In the genomic region with DNA sequence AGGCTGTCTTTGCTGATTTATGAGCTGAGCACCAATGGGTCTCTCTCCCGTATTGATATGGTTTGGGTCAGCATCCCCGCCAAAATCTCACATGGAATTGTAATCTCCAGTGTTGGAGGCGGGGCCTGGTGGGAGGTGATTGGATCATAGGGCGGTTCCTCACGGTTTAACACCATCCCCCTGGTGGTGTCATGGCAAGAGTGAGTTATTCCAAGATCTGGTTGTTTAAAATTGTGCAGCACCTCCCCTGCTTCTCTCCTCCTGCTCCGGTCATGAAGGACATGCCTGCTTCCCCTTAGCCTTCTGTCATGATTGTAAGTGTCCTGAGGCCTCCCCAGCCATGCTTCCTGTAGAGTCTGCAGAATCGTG, we compare ENCODE assay signal across 19 cellular contexts. TPM values are rescaled to one million over a fixed set of nuclear protein-coding genes. Genes with fewer than 3 reads are reported as not detected.
"Had no signal": no experiment of that assay in that cellular context is flagged by ENCODE, and none has a peak within 500 bp of the region (broad histone marks: within the 10 kb centered on the region; RNA-seq: fewer than 3 reads in every experiment).

No MANE protein-coding gene starts in this region.

RNA-seq across cellular contexts. Expression of a gene that starts 5.2 kb away (rescaled TPM):
- total RNA-seq: activated B cell treated with CpG ODN at 0.5 μM for 24 hours; activated CD8-positive, alpha-beta T cell treated with anti-CD3 and anti-CD28 coated beads for 36 hours; activated naive CD4-positive, alpha-beta T cell treated with anti-CD3 and anti-CD28 coated beads for 36 hours; activated naive CD4-positive, alpha-beta T cell treated with anti-CD3 and anti-CD28 coated beads, Interleukin-2, amount 50 U/mL, for 72 hours; activated naive CD8-positive, alpha-beta T cell treated with anti-CD3 and anti-CD28 coated beads, Interleukin-2, amount 10 ng/mL, durations not matched to agents 7 days and 5 days; activated T-cell treated with anti-CD3 and anti-CD28 coated beads, Interleukin-2, amount 50 U/mL, for 4 hours; activated T-helper 1 cell treated with anti-CD3 and anti-CD28 coated beads, Interleukin-12 subunit alpha, Interleukin-12 subunit beta, Interleukin-2, Interleukin-4 antibody, amounts not matched to agents 30 ng/mL and 10 ng/mL and 1 ng/mL, durations not matched to agents 14 hours and 24 hours and 36 hours; activated T-helper 2 cell treated with anti-CD3 and anti-CD28 coated beads, Interferon-gamma antibody, Interleukin-2, Interleukin-4, amounts not matched to agents 10 μg/mL and 5 μg/mL and 100 μg/mL, durations not matched to agents 14 hours and 24 hours and 36 hours; ascending aorta; breast epithelium; cardiac septum; cerebellum; endodermal cell; esophagus muscularis mucosa; gastroesophageal sphincter; glomerular endothelial cell; heart right ventricle; hepatocyte; T-helper 2 cell treated with Interferon-gamma antibody and Interleukin-4, amounts not matched to agents 100 ng/mL and 5 ng/mL, for 36 hours had no signal
- polyA plus RNA-seq: heart right ventricle, hepatocyte had no signal

RNA-seq across cellular contexts. Expression of a gene that starts 26.1 kb away (rescaled TPM):
- total RNA-seq: activated B cell treated with CpG ODN at 0.5 μM for 24 hours; activated CD8-positive, alpha-beta T cell treated with anti-CD3 and anti-CD28 coated beads for 36 hours; activated naive CD4-positive, alpha-beta T cell treated with anti-CD3 and anti-CD28 coated beads for 36 hours; activated naive CD4-positive, alpha-beta T cell treated with anti-CD3 and anti-CD28 coated beads, Interleukin-2, amount 50 U/mL, for 72 hours; activated naive CD8-positive, alpha-beta T cell treated with anti-CD3 and anti-CD28 coated beads, Interleukin-2, amount 10 ng/mL, durations not matched to agents 7 days and 5 days; activated T-cell treated with anti-CD3 and anti-CD28 coated beads, Interleukin-2, amount 50 U/mL, for 4 hours; activated T-helper 1 cell treated with anti-CD3 and anti-CD28 coated beads, Interleukin-12 subunit alpha, Interleukin-12 subunit beta, Interleukin-2, Interleukin-4 antibody, amounts not matched to agents 30 ng/mL and 10 ng/mL and 1 ng/mL, durations not matched to agents 14 hours and 24 hours and 36 hours; activated T-helper 2 cell treated with anti-CD3 and anti-CD28 coated beads, Interferon-gamma antibody, Interleukin-2, Interleukin-4, amounts not matched to agents 10 μg/mL and 5 μg/mL and 100 μg/mL, durations not matched to agents 14 hours and 24 hours and 36 hours; ascending aorta; breast epithelium; cardiac septum; cerebellum; endodermal cell; esophagus muscularis mucosa; gastroesophageal sphincter; glomerular endothelial cell; heart right ventricle; hepatocyte; T-helper 2 cell treated with Interferon-gamma antibody and Interleukin-4, amounts not matched to agents 100 ng/mL and 5 ng/mL, for 36 hours had no signal
- polyA plus RNA-seq: heart right ventricle, hepatocyte had no signal

RNA-seq across cellular contexts. Expression of a gene that starts 47.1 kb away (rescaled TPM):
- total RNA-seq: activated B cell treated with CpG ODN at 0.5 μM for 24 hours; activated CD8-positive, alpha-beta T cell treated with anti-CD3 and anti-CD28 coated beads for 36 hours; activated naive CD4-positive, alpha-beta T cell treated with anti-CD3 and anti-CD28 coated beads for 36 hours; activated naive CD4-positive, alpha-beta T cell treated with anti-CD3 and anti-CD28 coated beads, Interleukin-2, amount 50 U/mL, for 72 hours; activated T-cell treated with anti-CD3 and anti-CD28 coated beads, Interleukin-2, amount 50 U/mL, for 4 hours; activated T-helper 1 cell treated with anti-CD3 and anti-CD28 coated beads, Interleukin-12 subunit alpha, Interleukin-12 subunit beta, Interleukin-2, Interleukin-4 antibody, amounts not matched to agents 30 ng/mL and 10 ng/mL and 1 ng/mL, durations not matched to agents 14 hours and 24 hours and 36 hours; activated T-helper 2 cell treated with anti-CD3 and anti-CD28 coated beads, Interferon-gamma antibody, Interleukin-2, Interleukin-4, amounts not matched to agents 10 μg/mL and 5 μg/mL and 100 μg/mL, durations not matched to agents 14 hours and 24 hours and 36 hours; ascending aorta; cardiac septum; cerebellum; esophagus muscularis mucosa; gastroesophageal sphincter; heart right ventricle; T-helper 2 cell treated with Interferon-gamma antibody and Interleukin-4, amounts not matched to agents 100 ng/mL and 5 ng/mL, for 36 hours had no signal
- polyA plus RNA-seq: heart right ventricle, hepatocyte had no signal

RNA-seq across cellular contexts. Expression of a gene that starts 49.8 kb away (rescaled TPM):
- total RNA-seq: activated B cell treated with CpG ODN at 0.5 μM for 24 hours; activated CD8-positive, alpha-beta T cell treated with anti-CD3 and anti-CD28 coated beads for 36 hours; activated naive CD4-positive, alpha-beta T cell treated with anti-CD3 and anti-CD28 coated beads for 36 hours; activated naive CD4-positive, alpha-beta T cell treated with anti-CD3 and anti-CD28 coated beads, Interleukin-2, amount 50 U/mL, for 72 hours; activated naive CD8-positive, alpha-beta T cell treated with anti-CD3 and anti-CD28 coated beads, Interleukin-2, amount 10 ng/mL, durations not matched to agents 7 days and 5 days; activated T-cell treated with anti-CD3 and anti-CD28 coated beads, Interleukin-2, amount 50 U/mL, for 4 hours; activated T-helper 1 cell treated with anti-CD3 and anti-CD28 coated beads, Interleukin-12 subunit alpha, Interleukin-12 subunit beta, Interleukin-2, Interleukin-4 antibody, amounts not matched to agents 30 ng/mL and 10 ng/mL and 1 ng/mL, durations not matched to agents 14 hours and 24 hours and 36 hours; activated T-helper 2 cell treated with anti-CD3 and anti-CD28 coated beads, Interferon-gamma antibody, Interleukin-2, Interleukin-4, amounts not matched to agents 10 μg/mL and 5 μg/mL and 100 μg/mL, durations not matched to agents 14 hours and 24 hours and 36 hours; ascending aorta; breast epithelium; cardiac septum; cerebellum; endodermal cell; esophagus muscularis mucosa; gastroesophageal sphincter; glomerular endothelial cell; heart right ventricle; hepatocyte; T-helper 2 cell treated with Interferon-gamma antibody and Interleukin-4, amounts not matched to agents 100 ng/mL and 5 ng/mL, for 36 hours had no signal
- polyA plus RNA-seq: heart right ventricle, hepatocyte had no signal
